ENCODE assay signal across 21 cellular contexts in the genomic region with DNA sequence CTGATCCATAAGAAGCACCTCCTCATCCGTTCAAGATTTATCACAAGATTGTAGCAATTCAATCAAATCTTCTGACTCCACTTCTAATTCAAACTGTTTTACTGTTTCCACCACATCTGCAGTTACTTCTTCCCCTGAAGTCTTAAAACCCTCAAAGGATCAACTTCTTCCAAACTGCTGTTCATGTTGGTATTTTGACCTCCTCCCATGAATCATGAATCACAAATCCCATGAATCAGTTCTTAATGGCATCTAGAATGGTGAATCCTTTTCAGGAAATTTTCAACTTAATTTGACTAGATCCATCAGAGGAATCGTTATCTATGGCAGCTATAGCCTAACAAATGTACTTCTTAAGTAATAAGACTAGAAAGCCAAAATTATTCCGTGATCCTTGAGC.
"Had no signal": no experiment of that assay in that cellular context is flagged by ENCODE, and none has a peak within 500 bp of the region (broad histone marks: within the 10 kb centered on the region; RNA-seq: fewer than 3 reads in every experiment).

No MANE protein-coding gene starts in this region.

- H3K27me3 ChIP-seq: breast epithelium, hepatocyte, testis, upper lobe of left lung had no signal

- H3K4me2 ChIP-seq: hepatocyte, smooth muscle cell had no signal

- H2AFZ ChIP-seq: hepatocyte had no signal

- H3K79me2 ChIP-seq: hepatocyte had no signal

- H3K27ac Mint-ChIP-seq: activated naive CD8-positive, alpha-beta T cell treated with anti-CD3 and anti-CD28 coated beads, Interleukin-2, amount 10 ng/mL, durations not matched to agents 7 days and 5 days; dendritic cell treated with granulocyte-macrophage colony-stimulating factor and Interleukin-4, amounts not matched to agents 40 ng/mL and 50 ng/mL, for 4 days; effector memory CD8-positive, alpha-beta T cell; naive thymus-derived CD4-positive, alpha-beta T cell; stimulated activated naive CD8-positive, alpha-beta T cell treated with anti-CD3 and anti-CD28 coated beads, Interleukin-15, amount 100 ng/mL, for 72 hours; T-cell had no signal

- H3K27me3 Mint-ChIP-seq: activated naive CD8-positive, alpha-beta T cell treated with anti-CD3 and anti-CD28 coated beads, Interleukin-2, amount 10 ng/mL, durations not matched to agents 7 days and 5 days; dendritic cell treated with granulocyte-macrophage colony-stimulating factor and Interleukin-4, amounts not matched to agents 40 ng/mL and 50 ng/mL, for 4 days; effector memory CD8-positive, alpha-beta T cell; naive thymus-derived CD4-positive, alpha-beta T cell; stimulated activated naive CD8-positive, alpha-beta T cell treated with anti-CD3 and anti-CD28 coated beads, Interleukin-15, amount 100 ng/mL, for 72 hours; T-cell had no signal

- H3K27ac ChIP-seq: breast epithelium, hepatocyte, left ventricle myocardium inferior, testis, upper lobe of left lung had no signal

- ATAC-seq: activated CD4-positive, CD25-positive, alpha-beta regulatory T cell treated with anti-CD3 and anti-CD28 coated beads, Interleukin-2, amount 50 U/mL, for 24 hours; effector memory CD8-positive, alpha-beta T cell; mucosa of descending colon; naive thymus-derived CD4-positive, alpha-beta T cell; stimulated activated naive CD8-positive, alpha-beta T cell treated with anti-CD3 and anti-CD28 coated beads, Interleukin-15, amount 100 ng/mL, for 72 hours; T-cell had no signal

- H3K4me1 Mint-ChIP-seq: activated naive CD8-positive, alpha-beta T cell treated with anti-CD3 and anti-CD28 coated beads, Interleukin-2, amount 10 ng/mL, durations not matched to agents 7 days and 5 days; stimulated activated naive CD8-positive, alpha-beta T cell treated with anti-CD3 and anti-CD28 coated beads, Interleukin-15, amount 100 ng/mL, for 72 hours; T-cell had no signal

- H3K4me3 ChIP-seq: breast epithelium, hepatocyte, left ventricle myocardium inferior, mucosa of descending colon, smooth muscle cell, testis, upper lobe of left lung had no signal

- H3K4me3 Mint-ChIP-seq: activated naive CD8-positive, alpha-beta T cell treated with anti-CD3 and anti-CD28 coated beads, Interleukin-2, amount 10 ng/mL, durations not matched to agents 7 days and 5 days; dendritic cell treated with granulocyte-macrophage colony-stimulating factor and Interleukin-4, amounts not matched to agents 40 ng/mL and 50 ng/mL, for 4 days; effector memory CD8-positive, alpha-beta T cell; naive thymus-derived CD4-positive, alpha-beta T cell; stimulated activated naive CD8-positive, alpha-beta T cell treated with anti-CD3 and anti-CD28 coated beads, Interleukin-15, amount 100 ng/mL, for 72 hours; T-cell had no signal

- DNase-seq: activated CD4-positive, alpha-beta T cell treated with anti-CD3 and anti-CD28 coated beads, Interleukin-2, amount 50 U/mL, for 1 hour; activated CD8-positive, alpha-beta memory T cell treated with anti-CD3 and anti-CD28 coated beads for 24 hours; activated naive CD4-positive, alpha-beta T cell; activated naive CD8-positive, alpha-beta T cell treated with anti-CD3 and anti-CD28 coated beads, Interleukin-2, amount 10 ng/mL, durations not matched to agents 7 days and 5 days; aorta; cerebellar nuclear complex; effector memory CD8-positive, alpha-beta T cell; left ventricle myocardium inferior; mucosa of descending colon; naive thymus-derived CD4-positive, alpha-beta T cell; retina; stimulated activated naive CD8-positive, alpha-beta T cell treated with anti-CD3 and anti-CD28 coated beads, Interleukin-15, amount 100 ng/mL, for 72 hours; T-cell; T-helper 9 cell; testis; upper lobe of left lung had no signal

- H3K36me3 ChIP-seq: breast epithelium, left ventricle myocardium inferior, upper lobe of left lung had no signal

- H3K9me3 Mint-ChIP-seq: effector memory CD8-positive, alpha-beta T cell had no signal

- H3K9me3 ChIP-seq: left ventricle myocardium inferior, mucosa of descending colon, testis had no signal

- H3K4me1 ChIP-seq: breast epithelium, testis had no signal
